In the genomic region with DNA sequence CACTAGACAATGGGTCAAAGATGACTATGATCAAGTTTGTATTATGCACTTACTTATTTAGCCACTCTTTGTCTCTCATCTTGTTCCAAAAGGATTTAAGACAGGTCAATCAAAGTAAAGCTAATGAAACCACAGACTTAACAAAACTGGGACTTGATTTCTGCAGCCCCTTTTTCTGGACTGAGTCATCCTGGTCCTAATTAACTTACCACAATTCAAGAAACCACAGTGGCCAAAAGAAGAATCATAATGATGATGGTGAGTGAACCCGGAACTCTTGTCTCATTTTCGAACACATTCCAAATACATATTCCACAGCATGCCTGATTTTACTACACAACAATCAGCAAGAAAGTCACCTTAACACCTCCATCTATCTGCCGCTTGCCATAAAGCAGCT, we compare ENCODE assay signal across 25 cellular contexts.
A peak's percentile ranks its signal among the peaks of the same experiment; 100 is the strongest.
DNase-seq lines count a peak whose midpoint lies in the region; ATAC-seq and TF ChIP-seq lines count a peak whose summit lies in the region.
"Had no signal": no experiment of that assay in that cellular context is flagged by ENCODE, and none has a peak within 500 bp of the region (broad histone marks: within the 10 kb centered on the region; RNA-seq: fewer than 3 reads in every experiment).

No MANE protein-coding gene starts in this region.

- peak; percentile 19 for ATAC-seq in left lung
- ATAC-seq in HG02884 (IDR thresholded peaks at IDR 0.05; ENCODE audit: unreplicated experiment): no peak
- ATAC-seq in GM21723 (IDR thresholded peaks at IDR 0.05; ENCODE audit: unreplicated experiment): no peak
- ATAC-seq: PC-3, Right ventricle myocardium inferior had no signal

- in situ Hi-C loops in astrocyte of the cerebellum (cut with HindIII; ENCODE audit: low sequenced_read_pairs): no loop called here

- intact Hi-C loops in left lung (cut with DNase I): no loop called here

- peaks cover 0 to 2% of the 10 kb centered on the region in 2 donors for H3K9me3 ChIP-seq in left lung
- no peaks in the 10 kb centered on the region for H3K9me3 ChIP-seq in smooth muscle cell (replicated peaks; ENCODE audit: low read depth)
- H3K9me3 ChIP-seq: SJCRH30 had no signal

- no peaks in the 10 kb centered on the region for H3K27me3 ChIP-seq in left lung
- H3K27me3 ChIP-seq in smooth muscle cell (ENCODE audit: low read depth): no peaks in the 10 kb centered on the region
- H3K27me3 ChIP-seq: SJCRH30 had no signal

- H3K36me3 ChIP-seq in left lung (no peaks in the 10 kb centered on the region), smooth muscle cell (ENCODE audit: low read depth) (no peaks in the 10 kb centered on the region)
- H3K36me3 ChIP-seq: SJCRH30 had no signal

- peak overlapping the region; percentile 28 for H3K4me2 ChIP-seq in smooth muscle cell

- no peaks in the 10 kb centered on the region for H3K79me2 ChIP-seq in smooth muscle cell (ENCODE audit: low read depth)

- no peak for TF ChIP-seq CTCF in astrocyte of the cerebellum (IDR thresholded peaks at IDR 0.05; ENCODE audit: low read depth, low read length, missing control alignments)
- TF ChIP-seq CTCF in left lung (IDR thresholded peaks at IDR 0.05): no peak
- no peak for TF ChIP-seq CTCF in smooth muscle cell (IDR thresholded peaks at IDR 0.05; ENCODE audit: borderline replicate concordance, insufficient read depth, poor library complexity, severe bottlenecking)

- 41% methylated on average over 3 of the region's 3 CpGs for WGBS in smooth muscle cell (ENCODE audit: low lambda C conversion rate)

- DNase-seq in EH (ENCODE audit: low read depth): peak; percentile 7
- DNase-seq in astrocyte of the cerebellum (ENCODE audit: low read depth): peak; percentile 44
- DNase-seq in left lung: no peak
- DNase-seq in smooth muscle cell (lab: John Stamatoyannopoulos, UW; ENCODE audit: unreplicated experiment): no peak
- DNase-seq in GM03348 (ENCODE audit: low spot score): no peak
- DNase-seq: Calu3; DMS153; DND-41; GOT3; HCEC 1CT; MV-4-11; NCI-H1105; NCI-H1436 treated with DMSO at 0.1 percent for 48 hours; NCI-H187 treated with DMSO at 0.1 percent for 48 hours; NCI-H446; NCI-H526; NCI-H82; NK-92 treated with Interleukin-12 subunit alpha and Interleukin-12 subunit beta, amount 100 ng/mL, for 24 hours; PC-3; SJCRH30; T-helper 1 cell had no signal

- H3K9ac ChIP-seq in smooth muscle cell (ENCODE audit: low read depth): no peak overlapping the region

- no peaks in the 10 kb centered on the region for H3F3A ChIP-seq in smooth muscle cell (ENCODE audit: low read depth)

- H4K20me1 ChIP-seq in smooth muscle cell (ENCODE audit: low read depth): no peaks in the 10 kb centered on the region

- H3K4me3 ChIP-seq in astrocyte of the cerebellum (ENCODE audit: low read depth, low read length) (no peak overlapping the region), left lung (no peak overlapping the region), smooth muscle cell (no peak overlapping the region)
- H3K4me3 ChIP-seq: SJCRH30 had no signal

- H3K4me1 ChIP-seq in left lung: no peaks in the 10 kb centered on the region
- no peaks in the 10 kb centered on the region for H3K4me1 ChIP-seq in smooth muscle cell (ENCODE audit: low read depth)
- H3K4me1 ChIP-seq: SJCRH30 had no signal

- H3K27ac ChIP-seq in left lung (no peak overlapping the region), smooth muscle cell (ENCODE audit: low read depth) (peak overlapping the region; percentile 6)
- H3K27ac ChIP-seq: HL-60, SJCRH30 had no signal

- no peak overlapping the region for H2AFZ ChIP-seq in smooth muscle cell (ENCODE audit: low read depth)

Comparison
In these comparisons a context has a peak if more than half of its experiments do, and no peak if none do; other contexts are left out.
1. DNase-seq: peak in EH (single experiment) and astrocyte of the cerebellum (single experiment); none in left lung (0 of 2), smooth muscle cell (single experiment) and GM03348 (single experiment).